31 cellular contexts compared by ENCODE assay signal in the genomic region with DNA sequence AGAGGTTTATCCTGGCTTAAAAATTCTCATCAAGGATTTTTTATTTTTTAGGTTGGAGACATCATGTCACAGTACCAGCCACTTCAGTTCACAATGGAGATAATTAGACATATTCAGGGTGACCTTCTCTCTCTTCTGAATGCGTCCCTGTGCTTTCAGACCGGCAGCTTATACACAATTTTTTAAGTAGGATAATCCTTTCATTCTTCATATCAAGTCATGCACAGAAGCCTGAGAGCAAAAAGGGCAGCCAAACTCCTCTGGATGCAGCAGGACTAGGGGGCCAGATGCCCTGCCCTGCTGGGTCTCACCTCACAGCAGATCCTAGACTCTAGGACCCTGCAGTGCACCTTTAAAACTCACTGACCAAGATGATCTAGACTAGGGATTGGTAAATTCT.
"Had no signal": no experiment of that assay in that cellular context is flagged by ENCODE, and none has a peak within 500 bp of the region (broad histone marks: within the 10 kb centered on the region; RNA-seq: fewer than 3 reads in every experiment).

No MANE protein-coding gene starts in this region.

- H3K9me3 ChIP-seq: adrenal gland, esophagus muscularis mucosa, gastrocnemius medialis had no signal

- H3K4me1 ChIP-seq: adrenal gland, body of pancreas, esophagus muscularis mucosa, foreskin keratinocyte, gastrocnemius medialis, heart left ventricle had no signal

- DNase-seq: activated CD4-positive, alpha-beta memory T cell treated with anti-CD3 and anti-CD28 coated beads, Interleukin-2, amount 10 ng/mL, durations not matched to agents 7 days and 5 days; activated CD4-positive, alpha-beta T cell treated with anti-CD3 and anti-CD28 coated beads for 1 hour; activated CD4-positive, alpha-beta T cell treated with anti-CD3 and anti-CD28 coated beads for 4 hours; activated CD4-positive, alpha-beta T cell treated with anti-CD3 and anti-CD28 coated beads, Interleukin-2, amount 10 ng/mL, durations not matched to agents 7 days and 5 days; activated CD4-positive, alpha-beta T cell treated with anti-CD3 and anti-CD28 coated beads, Interleukin-2, amount 50 U/mL, for 4 hours; activated CD8-positive, alpha-beta memory T cell treated with anti-CD3 and anti-CD28 coated beads, Interleukin-2, amount 50 U/mL, for 48 hours; activated effector memory CD4-positive, alpha-beta T cell treated with Interleukin-2 at 50 U/mL for 16 hours; activated gamma-delta T cell treated with Interleukin-2 at 50 U/mL for 16 hours; activated naive CD4-positive, alpha-beta T cell treated with Interleukin-2 at 50 U/mL for 16 hours; activated naive CD8-positive, alpha-beta T cell treated with anti-CD3 and anti-CD28 coated beads for 36 hours; activated naive CD8-positive, alpha-beta T cell treated with anti-CD3 and anti-CD28 coated beads, Interleukin-2, amount 50 U/mL, for 24 hours; activated T-cell treated with anti-CD3 and anti-CD28 coated beads for 4 hours; activated T-cell treated with anti-CD3 and anti-CD28 coated beads, Interleukin-2, amount 50 U/mL, for 24 hours; adrenal gland; amygdala; aorta; body of pancreas; caudate nucleus; cortex of kidney; dermis blood vessel endothelial cell; effector CD4-positive, alpha-beta T cell; effector memory CD8-positive, alpha-beta T cell; erythroblast; foreskin keratinocyte; gastrocnemius medialis; glutamatergic neuron; heart left ventricle; T-helper 2 cell had no signal

- H3K27me3 ChIP-seq: adrenal gland, body of pancreas, esophagus muscularis mucosa, gastrocnemius medialis, heart left ventricle had no signal

- H3K36me3 ChIP-seq: adrenal gland, esophagus muscularis mucosa, gastrocnemius medialis, heart left ventricle had no signal

- H3K27ac ChIP-seq: adrenal gland, body of pancreas, esophagus muscularis mucosa, foreskin keratinocyte, gastrocnemius medialis, heart left ventricle had no signal

- H3K4me3 ChIP-seq: adrenal gland, body of pancreas, esophagus muscularis mucosa, gastrocnemius medialis, heart left ventricle had no signal

- ATAC-seq: activated naive CD8-positive, alpha-beta T cell treated with anti-CD3 and anti-CD28 coated beads, Interleukin-2, amount 50 U/mL, for 24 hours; activated T-helper 17 cell treated with anti-CD3 and anti-CD28 coated beads, Interleukin-2, amount 50 U/mL, for 72 hours; body of pancreas; effector memory CD8-positive, alpha-beta T cell; foreskin keratinocyte; gastrocnemius medialis; heart left ventricle; WTC11 had no signal
